Comparison of ENCODE assay signal across 8 cellular contexts in the genomic region with DNA sequence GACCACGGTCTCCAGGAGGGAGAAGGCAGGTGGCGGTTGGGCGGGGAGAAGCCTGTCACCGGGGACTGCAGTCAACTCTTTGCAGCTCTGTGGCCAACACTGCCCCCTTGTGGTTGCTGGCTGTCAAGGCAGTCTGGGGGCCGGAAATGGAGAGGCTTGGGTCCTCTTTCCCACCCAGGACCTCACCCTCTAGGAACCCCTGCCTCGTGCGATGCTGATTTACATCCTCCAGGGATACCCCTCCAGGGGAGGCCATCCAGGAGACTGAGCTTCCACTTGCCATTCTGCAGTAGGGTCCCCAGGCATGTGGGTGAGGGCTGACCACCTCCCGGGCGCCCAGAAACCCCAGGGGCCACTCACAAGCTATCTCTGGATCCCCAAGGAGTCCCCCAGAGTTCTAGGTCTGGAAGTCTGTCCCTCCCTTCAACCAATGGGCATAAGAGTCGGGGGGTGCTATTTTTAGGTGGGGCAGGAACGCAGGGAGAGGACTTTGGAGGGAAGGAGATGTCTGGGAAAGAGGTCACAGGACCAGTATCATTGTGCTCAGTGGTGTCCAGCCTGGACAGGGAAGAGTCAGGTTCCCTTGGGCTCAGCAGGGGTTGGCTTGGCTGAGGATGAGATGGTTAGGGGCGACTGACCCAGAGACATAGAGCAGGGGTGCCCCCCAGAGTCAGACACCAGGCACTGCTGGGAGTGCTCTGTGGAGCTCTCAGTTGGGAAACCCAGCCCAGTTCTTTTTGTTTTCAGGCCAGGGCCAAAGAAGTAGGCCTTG. TPM values are rescaled to one million over a fixed set of nuclear protein-coding genes. Genes with fewer than 3 reads are reported as not detected.
DNase-seq lines count a peak whose midpoint lies in the region; ATAC-seq and TF ChIP-seq lines count a peak whose summit lies in the region.

No MANE protein-coding gene starts in this region.

- peak overlapping the region; percentile 34 for H3K4me3 ChIP-seq in AG04449 (ENCODE audit: low read depth, low read length)

- ATAC-seq in GM18873 (IDR thresholded peaks at IDR 0.05; ENCODE audit: low FRiP score, unreplicated experiment) (peak; percentile 58), HG03439 (IDR thresholded peaks at IDR 0.05; ENCODE audit: unreplicated experiment) (peak; percentile 60)

- no peaks in the 10 kb centered on the region for H3K36me3 Mint-ChIP-seq in dendritic cell treated with granulocyte-macrophage colony-stimulating factor and Interleukin-4, amounts not matched to agents 40 ng/mL and 50 ng/mL, for 4 days (ENCODE audit: low read depth)

- H3K27ac Mint-ChIP-seq in dendritic cell treated with granulocyte-macrophage colony-stimulating factor and Interleukin-4, amounts not matched to agents 40 ng/mL and 50 ng/mL, for 4 days, result peak overlapping the region; percentile 28

- no peaks in the 10 kb centered on the region for H3K9me3 Mint-ChIP-seq in dendritic cell treated with granulocyte-macrophage colony-stimulating factor and Interleukin-4, amounts not matched to agents 40 ng/mL and 50 ng/mL, for 4 days

- CTCF ChIA-PET in AG04449 (lab: Yijun Ruan, JAX), result interaction anchor here (0.6 to 26.3 kb wide), 99 partner anchors 10 to 637 kb away, joined by 3 to 2790 read pairs (median 5); partner anchors contain the start of genes AHCYL1, AMIGO1, AMPD2 and ATXN7L2

- no peaks in the 10 kb centered on the region for H3K27me3 Mint-ChIP-seq in dendritic cell treated with granulocyte-macrophage colony-stimulating factor and Interleukin-4, amounts not matched to agents 40 ng/mL and 50 ng/mL, for 4 days

- peak; percentile 95 for TF ChIP-seq CTCF in AG04449 (IDR thresholded peaks at IDR 0.05; ENCODE audit: insufficient read depth, low read length, missing control alignments)

- POLR2A ChIA-PET in AG04449 (lab: Yijun Ruan, JAX), result interaction anchor here (0.8 to 2.8 kb wide), 2 partner anchors 34 to 42 kb away, joined by 3 to 9 read pairs; no protein-coding TSS in a partner anchor

- H3K4me3 Mint-ChIP-seq in dendritic cell treated with granulocyte-macrophage colony-stimulating factor and Interleukin-4, amounts not matched to agents 40 ng/mL and 50 ng/mL, for 4 days, result peak overlapping the region; percentile 33

- intact Hi-C loops in dendritic cell treated with granulocyte-macrophage colony-stimulating factor and Interleukin-4, amounts not matched to agents 40 ng/mL and 50 ng/mL, for 4 days (cut with micrococcal nuclease), result loop anchor here (1.0 to 10.0 kb wide), 4 partner anchors 38 to 268 kb away; partner anchors contain the start of genes CYB561D1 and PSMA5

- DNase-seq in AG04449 (ENCODE audit: low read depth, low spot score) (no peak), NCI-H69 (lab: John Stamatoyannopoulos, UW) (peak; percentile 80), lung microvascular endothelial cell (ENCODE audit: low read depth in 2 of 2) (peak; percentile 75 to 78)
- DNase-seq in activated CD4-positive, alpha-beta T cell treated with anti-CD3 and anti-CD28 coated beads, Interleukin-2, amount 50 U/mL, for 24 hours (ENCODE audit: low read depth in 1 of 2, low spot score in 1 of 2), result peak; percentile 88 to 90
- peak; percentile 84 to 90 (median 90) for DNase-seq in stimulated activated CD4-positive, alpha-beta T cell treated with anti-CD3 and anti-CD28 coated beads, TNF-alpha, amount 100 ng/mL, for 24 hours (ENCODE audit: low read depth in 3 of 3)

- peaks cover 17% of the 10 kb centered on the region for H3K4me1 Mint-ChIP-seq in dendritic cell treated with granulocyte-macrophage colony-stimulating factor and Interleukin-4, amounts not matched to agents 40 ng/mL and 50 ng/mL, for 4 days (ENCODE audit: low read depth)

RNA-seq across cellular contexts. Expression of gene GPR61, which starts 7.1 kb away (rescaled TPM):
- total RNA-seq in lung microvascular endothelial cell, result 0.20 and 0.22 TPM in 2 replicates

RNA-seq across cellular contexts. Expression of gene GNAI3, which starts 15.9 kb away (rescaled TPM):
- total RNA-seq in lung microvascular endothelial cell, result 8.7 and 11.8 TPM in 2 replicates

RNA-seq across cellular contexts. Expression of gene AMIGO1, which starts 23.0 kb away (rescaled TPM):
- 0.65 and 1.4 TPM in 2 replicates for total RNA-seq in lung microvascular endothelial cell

RNA-seq across cellular contexts. Expression of gene CYB561D1, which starts 38.7 kb away (rescaled TPM):
- 3.1 and 4.6 TPM in 2 replicates for total RNA-seq in lung microvascular endothelial cell

RNA-seq across cellular contexts. Expression of gene ATXN7L2, which starts 48.8 kb away (rescaled TPM):
- 0.65 and 0.79 TPM in 2 replicates for total RNA-seq in lung microvascular endothelial cell
